ENCODE assay signal across 8 cellular contexts in genomic region chr19:10270616-10271394, GRCh38. TPM values are rescaled to one million over a fixed set of nuclear protein-coding genes. Genes with fewer than 3 reads are reported as not detected.
DNase-seq lines count a peak whose midpoint lies in the region; ATAC-seq and TF ChIP-seq lines count a peak whose summit lies in the region.

A gene with protein sequence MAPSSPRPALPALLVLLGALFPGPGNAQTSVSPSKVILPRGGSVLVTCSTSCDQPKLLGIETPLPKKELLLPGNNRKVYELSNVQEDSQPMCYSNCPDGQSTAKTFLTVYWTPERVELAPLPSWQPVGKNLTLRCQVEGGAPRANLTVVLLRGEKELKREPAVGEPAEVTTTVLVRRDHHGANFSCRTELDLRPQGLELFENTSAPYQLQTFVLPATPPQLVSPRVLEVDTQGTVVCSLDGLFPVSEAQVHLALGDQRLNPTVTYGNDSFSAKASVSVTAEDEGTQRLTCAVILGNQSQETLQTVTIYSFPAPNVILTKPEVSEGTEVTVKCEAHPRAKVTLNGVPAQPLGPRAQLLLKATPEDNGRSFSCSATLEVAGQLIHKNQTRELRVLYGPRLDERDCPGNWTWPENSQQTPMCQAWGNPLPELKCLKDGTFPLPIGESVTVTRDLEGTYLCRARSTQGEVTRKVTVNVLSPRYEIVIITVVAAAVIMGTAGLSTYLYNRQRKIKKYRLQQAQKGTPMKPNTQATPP (plus strand): TSS chr19:10271120. CDS start chr19:10271160, 40 bp downstream.

- DNase-seq in ELF-1 (ENCODE audit: low read depth, low spot score) (peak; percentile 88), MV-4-11 (lab: John Stamatoyannopoulos, UW) (peak; percentile 74), dermis blood vessel endothelial cell (peak; percentile 97), lung (ENCODE audit: low spot score) (peak; percentile 92), NCI-H1048 (lab: John Stamatoyannopoulos, UW) (no peak)
- peak; percentile 85 for DNase-seq in activated CD4-positive, alpha-beta T cell treated with anti-CD3 and anti-CD28 coated beads for 48 hours
- peak; percentile 67 to 74 for DNase-seq in stimulated activated CD8-positive, alpha-beta memory T cell treated with anti-CD3 and anti-CD28 coated beads, Interleukin-2, amount 100 ng/mL, for 48 hours (ENCODE audit: low read depth in 2 of 2)

- H3K27ac ChIP-seq in lung (ENCODE audit: low read depth in 1 of 2, low read length in 1 of 2): peak within 1 kb of the TSS; percentile 78 to 89

- peak within 1 kb of the TSS; percentile 76 for H3K4me3 ChIP-seq in lung

- H3K4me1 ChIP-seq in lung (ENCODE audit: control insufficient read depth in 2 of 2, insufficient read depth in 2 of 2, low read length in 2 of 2): peaks cover 0 to 8% of the 10 kb centered on the region in 2 donors

- peak; percentile 48 for ATAC-seq in GM21576 (IDR thresholded peaks at IDR 0.05; ENCODE audit: unreplicated experiment)
- peak; percentile 73 for ATAC-seq in lung (ENCODE audit: insufficient read depth, low FRiP score)

- 1% methylated on average over 40 to 51 of the region's 51 CpGs for WGBS in lung, 2 donors

- TF ChIP-seq CTCF in lung (IDR thresholded peaks at IDR 0.05; ENCODE audit: control extremely low read depth, extremely low read depth): no peak

- no peaks in the 10 kb centered on the region for H3K9me3 ChIP-seq in lung (ENCODE audit: control insufficient read depth in 2 of 2, insufficient read depth in 1 of 2, low read length in 1 of 2)

- no peaks in the 10 kb centered on the region for H3K27me3 ChIP-seq in lung (ENCODE audit: control insufficient read depth, insufficient read depth)

- peaks cover 0 to 8% of the 10 kb centered on the region in 2 donors for H3K36me3 ChIP-seq in lung (ENCODE audit: control insufficient read depth in 2 of 2, insufficient read depth in 2 of 2, low read length in 2 of 2)

RNA-seq across cellular contexts. Expression of the gene that starts here (rescaled TPM):
- 21.3 and 59.7 TPM in 2 replicates for total RNA-seq in dermis blood vessel endothelial cell
- 100 to 1,000 TPM; 179 to 191 TPM for total RNA-seq in lung
- 100 to 1,000 TPM in 1 of 2 donors, 10 to 100 TPM in 1; 88.4 to 391 TPM for polyA plus RNA-seq in lung
